In the genomic region with DNA sequence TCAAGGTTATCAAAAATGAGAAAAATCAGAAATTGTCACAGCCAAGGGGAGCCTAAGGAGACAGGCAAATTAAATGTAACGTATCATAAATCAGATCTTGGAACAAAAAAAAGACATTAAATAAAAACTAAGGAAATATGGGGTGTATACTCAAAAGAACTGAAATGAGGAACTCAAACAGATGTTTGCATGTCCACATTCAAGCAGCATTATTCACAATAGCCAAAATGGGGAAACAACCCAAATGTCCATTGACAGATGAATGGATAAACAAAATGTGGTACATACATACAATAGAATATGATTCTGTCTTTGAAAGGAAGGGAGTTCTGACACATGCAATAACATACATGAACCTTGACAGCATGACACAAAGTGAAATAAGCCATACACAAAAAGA, we compare ENCODE assay signal across 1 cellular context.
TF ChIP-seq lines count a peak whose summit lies in the region.

No MANE protein-coding gene starts in this region.

TF ChIP-seq in neural cell, 6 proteins besides CTCF, POLR2A, EP300 and RAD21 (continued from another document):
- no peak for TF ChIP-seq SMC3 (conservative IDR thresholded peaks at IDR 0.05; ENCODE audit: poor library complexity)
- no peak for TF ChIP-seq TAF1 (IDR thresholded peaks at IDR 0.05; ENCODE audit: low read depth)
- TF ChIP-seq POLR2AphosphoS5 (IDR thresholded peaks at IDR 0.05) = no peak
